1 cellular context compared by ENCODE assay signal in the genomic region with DNA sequence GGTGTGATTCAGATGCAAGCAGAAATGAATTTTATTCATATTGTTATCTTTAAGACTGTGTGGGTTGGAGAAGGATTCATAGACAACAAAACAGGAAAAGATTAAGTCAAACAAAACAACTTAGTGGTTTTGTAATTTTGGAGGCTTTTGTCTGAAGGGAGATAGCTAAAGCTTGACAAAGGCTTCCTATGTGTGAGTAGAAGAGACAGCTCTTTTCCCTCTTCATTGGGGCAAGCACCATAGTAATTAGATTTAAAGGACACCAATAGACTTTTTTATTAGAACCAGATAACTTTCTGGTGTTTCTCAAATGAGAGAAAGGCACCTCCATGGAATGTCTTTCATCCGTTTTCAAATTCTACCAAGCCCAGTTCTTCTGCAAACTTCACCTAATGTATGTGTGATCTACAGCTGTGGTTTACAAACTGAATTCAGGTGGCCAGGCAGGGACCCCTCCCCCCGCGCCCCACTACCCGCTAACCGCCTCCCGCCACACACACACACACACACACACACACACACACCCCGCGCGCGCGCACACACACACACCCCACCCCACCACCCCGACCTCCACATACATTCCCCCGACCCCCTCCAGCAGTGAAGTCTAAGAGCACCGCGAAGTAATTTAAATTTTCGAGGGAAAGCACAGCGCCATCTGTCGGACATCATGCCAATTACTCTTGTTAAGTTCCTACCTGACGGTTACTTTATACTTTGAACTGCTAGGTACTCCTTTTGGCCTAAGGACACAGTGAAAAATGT.
TF ChIP-seq lines count a peak whose summit lies in the region.

No MANE protein-coding gene starts in this region.

TF ChIP-seq in HepG2, 621 proteins besides CTCF, POLR2A, EP300 and RAD21 (continued from another document and continues in another):
- TF ChIP-seq, protein P1, sequence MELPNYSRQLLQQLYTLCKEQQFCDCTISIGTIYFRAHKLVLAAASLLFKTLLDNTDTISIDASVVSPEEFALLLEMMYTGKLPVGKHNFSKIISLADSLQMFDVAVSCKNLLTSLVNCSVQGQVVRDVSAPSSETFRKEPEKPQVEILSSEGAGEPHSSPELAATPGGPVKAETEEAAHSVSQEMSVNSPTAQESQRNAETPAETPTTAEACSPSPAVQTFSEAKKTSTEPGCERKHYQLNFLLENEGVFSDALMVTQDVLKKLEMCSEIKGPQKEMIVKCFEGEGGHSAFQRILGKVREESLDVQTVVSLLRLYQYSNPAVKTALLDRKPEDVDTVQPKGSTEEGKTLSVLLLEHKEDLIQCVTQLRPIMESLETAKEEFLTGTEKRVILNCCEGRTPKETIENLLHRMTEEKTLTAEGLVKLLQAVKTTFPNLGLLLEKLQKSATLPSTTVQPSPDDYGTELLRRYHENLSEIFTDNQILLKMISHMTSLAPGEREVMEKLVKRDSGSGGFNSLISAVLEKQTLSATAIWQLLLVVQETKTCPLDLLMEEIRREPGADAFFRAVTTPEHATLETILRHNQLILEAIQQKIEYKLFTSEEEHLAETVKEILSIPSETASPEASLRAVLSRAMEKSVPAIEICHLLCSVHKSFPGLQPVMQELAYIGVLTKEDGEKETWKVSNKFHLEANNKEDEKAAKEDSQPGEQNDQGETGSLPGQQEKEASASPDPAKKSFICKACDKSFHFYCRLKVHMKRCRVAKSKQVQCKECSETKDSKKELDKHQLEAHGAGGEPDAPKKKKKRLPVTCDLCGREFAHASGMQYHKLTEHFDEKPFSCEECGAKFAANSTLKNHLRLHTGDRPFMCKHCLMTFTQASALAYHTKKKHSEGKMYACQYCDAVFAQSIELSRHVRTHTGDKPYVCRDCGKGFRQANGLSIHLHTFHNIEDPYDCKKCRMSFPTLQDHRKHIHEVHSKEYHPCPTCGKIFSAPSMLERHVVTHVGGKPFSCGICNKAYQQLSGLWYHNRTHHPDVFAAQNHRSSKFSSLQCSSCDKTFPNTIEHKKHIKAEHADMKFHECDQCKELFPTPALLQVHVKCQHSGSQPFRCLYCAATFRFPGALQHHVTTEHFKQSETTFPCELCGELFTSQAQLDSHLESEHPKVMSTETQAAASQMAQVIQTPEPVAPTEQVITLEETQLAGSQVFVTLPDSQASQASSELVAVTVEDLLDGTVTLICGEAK (IDR thresholded peaks at IDR 0.05): no peak
- TF ChIP-seq, protein P1 (CRISPR knock-in tag; IDR thresholded peaks at IDR 0.05): no peak
- TF ChIP-seq JARID2 (CRISPR knock-in tag; IDR thresholded peaks at IDR 0.05; ENCODE audit: insufficient replicate concordance): no peak
- TF ChIP-seq ZNF841 (CRISPR knock-in tag; IDR thresholded peaks at IDR 0.05; ENCODE audit: borderline replicate concordance): no peak
- TF ChIP-seq, protein P2, sequence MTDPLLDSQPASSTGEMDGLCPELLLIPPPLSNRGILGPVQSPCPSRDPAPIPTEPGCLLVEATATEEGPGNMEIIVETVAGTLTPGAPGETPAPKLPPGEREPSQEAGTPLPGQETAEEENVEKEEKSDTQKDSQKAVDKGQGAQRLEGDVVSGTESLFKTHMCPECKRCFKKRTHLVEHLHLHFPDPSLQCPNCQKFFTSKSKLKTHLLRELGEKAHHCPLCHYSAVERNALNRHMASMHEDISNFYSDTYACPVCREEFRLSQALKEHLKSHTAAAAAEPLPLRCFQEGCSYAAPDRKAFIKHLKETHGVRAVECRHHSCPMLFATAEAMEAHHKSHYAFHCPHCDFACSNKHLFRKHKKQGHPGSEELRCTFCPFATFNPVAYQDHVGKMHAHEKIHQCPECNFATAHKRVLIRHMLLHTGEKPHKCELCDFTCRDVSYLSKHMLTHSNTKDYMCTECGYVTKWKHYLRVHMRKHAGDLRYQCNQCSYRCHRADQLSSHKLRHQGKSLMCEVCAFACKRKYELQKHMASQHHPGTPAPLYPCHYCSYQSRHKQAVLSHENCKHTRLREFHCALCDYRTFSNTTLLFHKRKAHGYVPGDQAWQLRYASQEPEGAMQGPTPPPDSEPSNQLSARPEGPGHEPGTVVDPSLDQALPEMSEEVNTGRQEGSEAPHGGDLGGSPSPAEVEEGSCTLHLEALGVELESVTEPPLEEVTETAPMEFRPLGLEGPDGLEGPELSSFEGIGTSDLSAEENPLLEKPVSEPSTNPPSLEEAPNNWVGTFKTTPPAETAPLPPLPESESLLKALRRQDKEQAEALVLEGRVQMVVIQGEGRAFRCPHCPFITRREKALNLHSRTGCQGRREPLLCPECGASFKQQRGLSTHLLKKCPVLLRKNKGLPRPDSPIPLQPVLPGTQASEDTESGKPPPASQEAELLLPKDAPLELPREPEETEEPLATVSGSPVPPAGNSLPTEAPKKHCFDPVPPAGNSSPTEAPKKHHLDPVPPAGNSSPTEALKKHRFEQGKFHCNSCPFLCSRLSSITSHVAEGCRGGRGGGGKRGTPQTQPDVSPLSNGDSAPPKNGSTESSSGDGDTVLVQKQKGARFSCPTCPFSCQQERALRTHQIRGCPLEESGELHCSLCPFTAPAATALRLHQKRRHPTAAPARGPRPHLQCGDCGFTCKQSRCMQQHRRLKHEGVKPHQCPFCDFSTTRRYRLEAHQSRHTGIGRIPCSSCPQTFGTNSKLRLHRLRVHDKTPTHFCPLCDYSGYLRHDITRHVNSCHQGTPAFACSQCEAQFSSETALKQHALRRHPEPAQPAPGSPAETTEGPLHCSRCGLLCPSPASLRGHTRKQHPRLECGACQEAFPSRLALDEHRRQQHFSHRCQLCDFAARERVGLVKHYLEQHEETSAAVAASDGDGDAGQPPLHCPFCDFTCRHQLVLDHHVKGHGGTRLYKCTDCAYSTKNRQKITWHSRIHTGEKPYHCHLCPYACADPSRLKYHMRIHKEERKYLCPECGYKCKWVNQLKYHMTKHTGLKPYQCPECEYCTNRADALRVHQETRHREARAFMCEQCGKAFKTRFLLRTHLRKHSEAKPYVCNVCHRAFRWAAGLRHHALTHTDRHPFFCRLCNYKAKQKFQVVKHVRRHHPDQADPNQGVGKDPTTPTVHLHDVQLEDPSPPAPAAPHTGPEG (CRISPR knock-in tag; IDR thresholded peaks at IDR 0.05): no peak
- TF ChIP-seq, protein P3, sequence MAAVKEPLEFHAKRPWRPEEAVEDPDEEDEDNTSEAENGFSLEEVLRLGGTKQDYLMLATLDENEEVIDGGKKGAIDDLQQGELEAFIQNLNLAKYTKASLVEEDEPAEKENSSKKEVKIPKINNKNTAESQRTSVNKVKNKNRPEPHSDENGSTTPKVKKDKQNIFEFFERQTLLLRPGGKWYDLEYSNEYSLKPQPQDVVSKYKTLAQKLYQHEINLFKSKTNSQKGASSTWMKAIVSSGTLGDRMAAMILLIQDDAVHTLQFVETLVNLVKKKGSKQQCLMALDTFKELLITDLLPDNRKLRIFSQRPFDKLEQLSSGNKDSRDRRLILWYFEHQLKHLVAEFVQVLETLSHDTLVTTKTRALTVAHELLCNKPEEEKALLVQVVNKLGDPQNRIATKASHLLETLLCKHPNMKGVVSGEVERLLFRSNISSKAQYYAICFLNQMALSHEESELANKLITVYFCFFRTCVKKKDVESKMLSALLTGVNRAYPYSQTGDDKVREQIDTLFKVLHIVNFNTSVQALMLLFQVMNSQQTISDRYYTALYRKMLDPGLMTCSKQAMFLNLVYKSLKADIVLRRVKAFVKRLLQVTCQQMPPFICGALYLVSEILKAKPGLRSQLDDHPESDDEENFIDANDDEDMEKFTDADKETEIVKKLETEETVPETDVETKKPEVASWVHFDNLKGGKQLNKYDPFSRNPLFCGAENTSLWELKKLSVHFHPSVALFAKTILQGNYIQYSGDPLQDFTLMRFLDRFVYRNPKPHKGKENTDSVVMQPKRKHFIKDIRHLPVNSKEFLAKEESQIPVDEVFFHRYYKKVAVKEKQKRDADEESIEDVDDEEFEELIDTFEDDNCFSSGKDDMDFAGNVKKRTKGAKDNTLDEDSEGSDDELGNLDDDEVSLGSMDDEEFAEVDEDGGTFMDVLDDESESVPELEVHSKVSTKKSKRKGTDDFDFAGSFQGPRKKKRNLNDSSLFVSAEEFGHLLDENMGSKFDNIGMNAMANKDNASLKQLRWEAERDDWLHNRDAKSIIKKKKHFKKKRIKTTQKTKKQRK (IDR thresholded peaks at IDR 0.05; ENCODE audit: low read length): no peak
- TF ChIP-seq, protein P4, sequence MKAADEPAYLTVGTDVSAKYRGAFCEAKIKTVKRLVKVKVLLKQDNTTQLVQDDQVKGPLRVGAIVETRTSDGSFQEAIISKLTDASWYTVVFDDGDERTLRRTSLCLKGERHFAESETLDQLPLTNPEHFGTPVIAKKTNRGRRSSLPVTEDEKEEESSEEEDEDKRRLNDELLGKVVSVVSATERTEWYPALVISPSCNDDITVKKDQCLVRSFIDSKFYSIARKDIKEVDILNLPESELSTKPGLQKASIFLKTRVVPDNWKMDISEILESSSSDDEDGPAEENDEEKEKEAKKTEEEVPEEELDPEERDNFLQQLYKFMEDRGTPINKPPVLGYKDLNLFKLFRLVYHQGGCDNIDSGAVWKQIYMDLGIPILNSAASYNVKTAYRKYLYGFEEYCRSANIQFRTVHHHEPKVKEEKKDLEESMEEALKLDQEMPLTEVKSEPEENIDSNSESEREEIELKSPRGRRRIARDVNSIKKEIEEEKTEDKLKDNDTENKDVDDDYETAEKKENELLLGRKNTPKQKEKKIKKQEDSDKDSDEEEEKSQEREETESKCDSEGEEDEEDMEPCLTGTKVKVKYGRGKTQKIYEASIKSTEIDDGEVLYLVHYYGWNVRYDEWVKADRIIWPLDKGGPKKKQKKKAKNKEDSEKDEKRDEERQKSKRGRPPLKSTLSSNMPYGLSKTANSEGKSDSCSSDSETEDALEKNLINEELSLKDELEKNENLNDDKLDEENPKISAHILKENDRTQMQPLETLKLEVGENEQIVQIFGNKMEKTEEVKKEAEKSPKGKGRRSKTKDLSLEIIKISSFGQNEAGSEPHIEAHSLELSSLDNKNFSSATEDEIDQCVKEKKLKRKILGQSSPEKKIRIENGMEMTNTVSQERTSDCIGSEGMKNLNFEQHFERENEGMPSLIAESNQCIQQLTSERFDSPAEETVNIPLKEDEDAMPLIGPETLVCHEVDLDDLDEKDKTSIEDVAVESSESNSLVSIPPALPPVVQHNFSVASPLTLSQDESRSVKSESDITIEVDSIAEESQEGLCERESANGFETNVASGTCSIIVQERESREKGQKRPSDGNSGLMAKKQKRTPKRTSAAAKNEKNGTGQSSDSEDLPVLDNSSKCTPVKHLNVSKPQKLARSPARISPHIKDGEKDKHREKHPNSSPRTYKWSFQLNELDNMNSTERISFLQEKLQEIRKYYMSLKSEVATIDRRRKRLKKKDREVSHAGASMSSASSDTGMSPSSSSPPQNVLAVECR (CRISPR knock-in tag; IDR thresholded peaks at IDR 0.05; ENCODE audit: borderline replicate concordance): no peak
- no peak for TF ChIP-seq ZSCAN25 (CRISPR knock-in tag; IDR thresholded peaks at IDR 0.05)
- TF ChIP-seq FOXK1 (CRISPR knock-in tag; IDR thresholded peaks at IDR 0.05; ENCODE audit: borderline replicate concordance, low read depth): no peak
- no peak for TF ChIP-seq ESRRA (CRISPR knock-in tag; IDR thresholded peaks at IDR 0.05; ENCODE audit: low read depth)
- no peak for TF ChIP-seq MAFF (IDR thresholded peaks at IDR 0.05; ENCODE audit: low read depth, low read length)
- TF ChIP-seq ZNF883 (CRISPR knock-in tag; IDR thresholded peaks at IDR 0.05; ENCODE audit: not compliant biosample characterization): no peak
- no peak for TF ChIP-seq ZNF615 (CRISPR knock-in tag; IDR thresholded peaks at IDR 0.05; ENCODE audit: borderline replicate concordance)
- TF ChIP-seq, protein P5, sequence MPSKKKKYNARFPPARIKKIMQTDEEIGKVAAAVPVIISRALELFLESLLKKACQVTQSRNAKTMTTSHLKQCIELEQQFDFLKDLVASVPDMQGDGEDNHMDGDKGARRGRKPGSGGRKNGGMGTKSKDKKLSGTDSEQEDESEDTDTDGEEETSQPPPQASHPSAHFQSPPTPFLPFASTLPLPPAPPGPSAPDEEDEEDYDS (CRISPR knock-in tag; IDR thresholded peaks at IDR 0.05): no peak
- no peak for TF ChIP-seq GFI1 (CRISPR knock-in tag; IDR thresholded peaks at IDR 0.05; ENCODE audit: borderline replicate concordance)
- no peak for TF ChIP-seq TEAD2 (CRISPR knock-in tag; IDR thresholded peaks at IDR 0.05)
- no peak; the same call in 1 of the 2 replicates for TF ChIP-seq DMAP1 (CRISPR knock-in tag; IDR thresholded peaks at IDR 0.05)
- TF ChIP-seq SOX13 (IDR thresholded peaks at IDR 0.05): no peak
- 0 out of 4 replicates have a peak, but pooled peaks of 1 of the 2 experiments have one; percentile 9 for TF ChIP-seq SOX13 (CRISPR knock-in tag; conservative IDR thresholded peaks at IDR 0.05 in 1 of 2, IDR thresholded peaks at IDR 0.05 in 1 of 2)
- no peak for TF ChIP-seq ATRX (CRISPR knock-in tag; IDR thresholded peaks at IDR 0.05; ENCODE audit: borderline replicate concordance)
- TF ChIP-seq, protein P6, sequence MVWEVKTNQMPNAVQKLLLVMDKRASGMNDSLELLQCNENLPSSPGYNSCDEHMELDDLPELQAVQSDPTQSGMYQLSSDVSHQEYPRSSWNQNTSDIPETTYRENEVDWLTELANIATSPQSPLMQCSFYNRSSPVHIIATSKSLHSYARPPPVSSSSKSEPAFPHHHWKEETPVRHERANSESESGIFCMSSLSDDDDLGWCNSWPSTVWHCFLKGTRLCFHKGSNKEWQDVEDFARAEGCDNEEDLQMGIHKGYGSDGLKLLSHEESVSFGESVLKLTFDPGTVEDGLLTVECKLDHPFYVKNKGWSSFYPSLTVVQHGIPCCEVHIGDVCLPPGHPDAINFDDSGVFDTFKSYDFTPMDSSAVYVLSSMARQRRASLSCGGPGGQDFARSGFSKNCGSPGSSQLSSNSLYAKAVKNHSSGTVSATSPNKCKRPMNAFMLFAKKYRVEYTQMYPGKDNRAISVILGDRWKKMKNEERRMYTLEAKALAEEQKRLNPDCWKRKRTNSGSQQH (CRISPR knock-in tag; IDR thresholded peaks at IDR 0.05; ENCODE audit: low read depth): no peak
- TF ChIP-seq AKAP8 (CRISPR knock-in tag; IDR thresholded peaks at IDR 0.05): no peak
- TF ChIP-seq SALL2 (CRISPR knock-in tag; IDR thresholded peaks at IDR 0.05): no peak
- no peak for TF ChIP-seq NFE2L2 (IDR thresholded peaks at IDR 0.05; ENCODE audit: low read length)
- TF ChIP-seq ZNF891 (CRISPR knock-in tag; IDR thresholded peaks at IDR 0.05): no peak
